Comparison of ENCODE assay signal across 21 cellular contexts in genomic region chr3:177162742-177163141, GRCh38.
"Had no signal": no experiment of that assay in that cellular context is flagged by ENCODE, and none has a peak within 500 bp of the region (broad histone marks: within the 10 kb centered on the region; RNA-seq: fewer than 3 reads in every experiment).

No MANE protein-coding gene starts in this region.

- H3K27me3 Mint-ChIP-seq: activated naive CD8-positive, alpha-beta T cell treated with anti-CD3 and anti-CD28 coated beads, Interleukin-2, amount 50 U/mL, for 24 hours; memory B cell; T-cell had no signal

- H3K27ac Mint-ChIP-seq: activated naive CD4-positive, alpha-beta T cell treated with anti-CD3 and anti-CD28 coated beads for 36 hours; activated naive CD8-positive, alpha-beta T cell treated with anti-CD3 and anti-CD28 coated beads, Interleukin-2, amount 50 U/mL, for 24 hours; neural progenitor cell had no signal

- H3K4me3 Mint-ChIP-seq: activated naive CD4-positive, alpha-beta T cell treated with anti-CD3 and anti-CD28 coated beads for 36 hours; activated naive CD8-positive, alpha-beta T cell treated with anti-CD3 and anti-CD28 coated beads, Interleukin-2, amount 50 U/mL, for 24 hours; memory B cell; neural progenitor cell; T-cell had no signal

- H3K4me2 ChIP-seq: neural progenitor cell had no signal

- H3K9ac ChIP-seq: neural progenitor cell had no signal

- H3K27ac ChIP-seq: body of pancreas, cardiac muscle cell, foreskin keratinocyte, neural progenitor cell, SK-N-MC, thoracic aorta had no signal

- ATAC-seq: body of pancreas, foreskin keratinocyte, T-cell had no signal

- H3K36me3 ChIP-seq: cardiac muscle cell, neural progenitor cell, thoracic aorta had no signal

- H3K4me1 ChIP-seq: neural progenitor cell had no signal

- H3K9me3 ChIP-seq: body of pancreas, thoracic aorta had no signal

- DNase-seq: activated CD4-positive, alpha-beta T cell treated with anti-CD3 and anti-CD28 coated beads for 4 hours; activated CD4-positive, alpha-beta T cell treated with anti-CD3 and anti-CD28 coated beads, Interleukin-2, amount 50 U/mL, for 48 hours; activated CD4-positive, CD25-positive, alpha-beta regulatory T cell; activated CD8-positive, alpha-beta memory T cell treated with anti-CD3 and anti-CD28 coated beads, Interleukin-2, amount 50 U/mL, for 48 hours; activated effector memory CD4-positive, alpha-beta T cell treated with Interleukin-2 at 50 U/mL for 16 hours; activated naive CD4-positive, alpha-beta T cell treated with anti-CD3 and anti-CD28 coated beads for 36 hours; activated naive CD8-positive, alpha-beta T cell treated with anti-CD3 and anti-CD28 coated beads, Interleukin-2, amount 50 U/mL, for 24 hours; activated T-cell treated with anti-CD3 and anti-CD28 coated beads, Interleukin-2, amount 50 U/mL, for 48 hours; body of pancreas; erythroblast; foreskin keratinocyte; posterior cingulate gyrus; stimulated activated CD4-positive, alpha-beta T cell treated with anti-CD3 and anti-CD28 coated beads, Interleukin-4, amount 100 ng/mL, for 24 hours; stimulated activated naive CD4-positive, alpha-beta T cell treated with Interleukin-2 at 50 U/mL for 16 hours; T-cell; T-helper 9 cell had no signal

- H3K4me1 Mint-ChIP-seq: neural progenitor cell had no signal

- H3K27me3 ChIP-seq: body of pancreas, cardiac muscle cell, foreskin keratinocyte, neural progenitor cell had no signal

- H2AFZ ChIP-seq: neural progenitor cell had no signal

- H3K4me3 ChIP-seq: body of pancreas, cardiac muscle cell, neural progenitor cell, SK-N-MC, thoracic aorta had no signal
